8 cellular contexts compared by ENCODE assay signal in the genomic region with DNA sequence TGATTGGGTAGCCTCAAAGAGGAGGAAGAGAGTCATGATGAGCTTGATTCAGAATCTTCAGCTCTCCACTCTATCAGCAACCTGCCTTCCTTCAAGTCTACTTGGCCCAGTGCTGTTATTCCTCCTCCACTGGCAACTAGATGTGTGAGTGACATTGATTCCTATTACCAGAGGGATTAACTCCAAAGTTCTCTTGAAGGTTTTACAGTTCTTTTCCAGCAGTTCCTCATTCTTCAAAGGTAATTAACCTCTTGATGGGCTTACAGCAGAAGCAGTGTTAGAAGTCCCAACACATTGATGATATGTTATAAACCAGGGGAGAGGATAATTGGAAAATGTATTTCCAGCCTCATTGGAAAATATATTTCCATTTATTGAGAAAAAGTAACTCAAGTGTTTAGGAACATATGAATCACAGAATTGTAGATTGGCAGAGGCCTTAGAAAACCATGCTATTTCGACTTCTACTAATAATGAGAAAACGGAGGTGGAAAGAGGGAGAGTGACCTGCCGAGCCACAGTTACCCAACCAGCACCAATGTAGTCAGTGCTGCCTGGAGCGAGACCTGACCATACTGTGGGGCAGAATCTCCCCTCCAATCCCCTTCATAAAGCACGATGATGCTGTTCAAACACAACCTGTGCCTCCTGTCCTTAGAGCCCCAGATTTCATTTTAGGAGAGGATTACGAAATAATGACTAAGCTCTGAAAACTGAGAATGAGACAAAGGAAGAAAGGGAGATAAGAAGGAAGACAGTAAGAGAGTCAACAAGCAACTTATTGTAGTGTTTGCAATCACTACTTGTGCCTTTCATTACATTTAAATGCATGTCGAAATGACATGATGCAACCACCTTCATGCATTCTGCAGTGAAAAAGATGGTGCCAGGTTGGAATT.
DNase-seq lines count a peak whose midpoint lies in the region; ATAC-seq and TF ChIP-seq lines count a peak whose summit lies in the region.

No MANE protein-coding gene starts in this region.

- H2AFZ ChIP-seq in MM.1S (ENCODE audit: low read length), result no peak overlapping the region

- H3K9me3 ChIP-seq in MM.1S (replicated peaks; ENCODE audit: insufficient read depth, low read length) (no peaks in the 10 kb centered on the region), esophagus (ENCODE audit: control insufficient read depth in 2 of 2, insufficient read depth in 1 of 2, low read depth in 1 of 2, low read length in 1 of 2) (no peaks in the 10 kb centered on the region), uterus (no peaks in the 10 kb centered on the region)

- H3K27me3 ChIP-seq in MM.1S (replicated peaks; ENCODE audit: insufficient read depth, low read length) (no peaks in the 10 kb centered on the region), esophagus (ENCODE audit: control insufficient read depth in 1 of 2, insufficient read depth in 2 of 2, low read length in 2 of 2) (no peaks in the 10 kb centered on the region), uterus (no peaks in the 10 kb centered on the region)

- 0 out of 2 replicates have a peak, but pooled peaks cover 5% of the 10 kb centered on the region for H3F3A ChIP-seq in MM.1S (ENCODE audit: insufficient read depth, low read length)

- peaks cover 18% of the 10 kb centered on the region for H3K4me1 ChIP-seq in MM.1S (ENCODE audit: low read length)
- H3K4me1 ChIP-seq in esophagus (ENCODE audit: control insufficient read depth in 2 of 2, insufficient read depth in 2 of 2, low read length in 1 of 2), result no peaks in the 10 kb centered on the region
- no peaks in the 10 kb centered on the region for H3K4me1 ChIP-seq in uterus

- intact Hi-C loops in uterus (cut with DNase I; ENCODE audit: low total_unique reads) (no loop called here), sciatic nerve (cut with DNase I) (no loop called here)

- H3K4me3 ChIP-seq in MM.1S (ENCODE audit: low read length) (no peak overlapping the region), esophagus (ENCODE audit: low read depth in 1 of 2, low read length in 2 of 2) (no peak overlapping the region), uterus (no peak overlapping the region)

- no peak for TF ChIP-seq POLR2A in uterus (IDR thresholded peaks at IDR 0.05)

- TF ChIP-seq CTCF in MM.1S (IDR thresholded peaks at IDR 0.05; ENCODE audit: low read length) (no peak), uterus (IDR thresholded peaks at IDR 0.05) (no peak)

- H3K9ac ChIP-seq in MM.1S (ENCODE audit: low read length), result no peak overlapping the region

- no peaks in the 10 kb centered on the region for H3K36me3 ChIP-seq in MM.1S (replicated peaks; ENCODE audit: insufficient read depth, low read length)
- no peaks in the 10 kb centered on the region for H3K36me3 ChIP-seq in esophagus (ENCODE audit: control insufficient read depth in 2 of 2, insufficient read depth in 2 of 2, low read length in 1 of 2)
- no peaks in the 10 kb centered on the region for H3K36me3 ChIP-seq in uterus

- WGBS in esophagus, 2 donors, result 72 to 76% methylated on average over 7 of the region's 7 CpGs

- H4K20me1 ChIP-seq in MM.1S (ENCODE audit: insufficient read depth, low read length), result no peaks in the 10 kb centered on the region

- no peaks in the 10 kb centered on the region for H3K9me2 ChIP-seq in MM.1S (replicated peaks; ENCODE audit: insufficient read depth, low read length)

- DNase-seq in MM.1S (no peak), uterus (no peak), NCI-H187 treated with DMSO at 0.1 percent for 48 hours (lab: John Stamatoyannopoulos, UW) (no peak), NCI-H69 (lab: John Stamatoyannopoulos, UW) (no peak), sciatic nerve (ENCODE audit: low spot score) (no peak)

- H3K4me2 ChIP-seq in MM.1S (ENCODE audit: low read depth, low read length), result peak overlapping the region; percentile 27

- peak; percentile 57 for ATAC-seq in GM18517 (IDR thresholded peaks at IDR 0.05; ENCODE audit: unreplicated experiment)
- peak; percentile 85 for ATAC-seq in GM21717 (IDR thresholded peaks at IDR 0.05; ENCODE audit: unreplicated experiment)
- ATAC-seq in sciatic nerve, result no peak

- H3K79me2 ChIP-seq in MM.1S (ENCODE audit: low read length), result no peaks in the 10 kb centered on the region

- H3K27ac ChIP-seq in MM.1S (ENCODE audit: low read length), result no peak overlapping the region
- peak overlapping the region; percentile 42 to 79 for H3K27ac ChIP-seq in esophagus (ENCODE audit: low read depth in 2 of 2, low read length in 1 of 2)
- H3K27ac ChIP-seq in uterus, result no peak overlapping the region

Comparison
In these comparisons a context has a peak if more than half of its experiments do, and no peak if none do; other contexts are left out.
1. H3K27ac ChIP-seq: peak in esophagus (2 of 2); none in MM.1S (single experiment) and uterus (0 of 2).